19 cellular contexts compared by ENCODE assay signal in genomic region chr4:2304321-2304876, GRCh38.
"Had no signal": no experiment of that assay in that cellular context is flagged by ENCODE, and none has a peak within 500 bp of the region (broad histone marks: within the 10 kb centered on the region; RNA-seq: fewer than 3 reads in every experiment).

No MANE protein-coding gene starts in this region.

- H3K4me1 Mint-ChIP-seq: activated B cell treated with CpG ODN at 0.5 μM for 24 hours; activated CD4-positive, alpha-beta T cell treated with anti-CD3 and anti-CD28 coated beads for 36 hours; activated naive CD8-positive, alpha-beta T cell treated with anti-CD3 and anti-CD28 coated beads, Interleukin-2, amount 50 U/mL, for 24 hours; neural crest cell had no signal

- H3K27ac ChIP-seq: body of pancreas, cardiac muscle cell, hepatocyte, upper lobe of left lung had no signal

- ATAC-seq: activated CD4-positive, alpha-beta T cell treated with anti-CD3 and anti-CD28 coated beads for 36 hours; activated naive CD8-positive, alpha-beta T cell treated with anti-CD3 and anti-CD28 coated beads, Interleukin-2, amount 50 U/mL, for 24 hours; activated T-cell treated with anti-CD3 and anti-CD28 coated beads, Interleukin-2, amount 50 U/mL, for 72 hours; body of pancreas; naive thymus-derived CD4-positive, alpha-beta T cell had no signal

- H3K27ac Mint-ChIP-seq: activated B cell treated with CpG ODN at 0.5 μM for 24 hours; activated CD4-positive, alpha-beta T cell treated with anti-CD3 and anti-CD28 coated beads for 36 hours; activated naive CD8-positive, alpha-beta T cell treated with anti-CD3 and anti-CD28 coated beads, Interleukin-2, amount 50 U/mL, for 24 hours; activated T-cell treated with anti-CD3 and anti-CD28 coated beads, Interleukin-2, amount 50 U/mL, for 72 hours had no signal

- H3K4me3 Mint-ChIP-seq: activated B cell treated with CpG ODN at 0.5 μM for 24 hours; activated CD4-positive, alpha-beta T cell treated with anti-CD3 and anti-CD28 coated beads for 36 hours; activated naive CD8-positive, alpha-beta T cell treated with anti-CD3 and anti-CD28 coated beads, Interleukin-2, amount 50 U/mL, for 24 hours; activated T-cell treated with anti-CD3 and anti-CD28 coated beads, Interleukin-2, amount 50 U/mL, for 72 hours; naive thymus-derived CD4-positive, alpha-beta T cell; neural crest cell had no signal

- DNase-seq: activated B cell treated with CpG ODN at 0.5 μM for 24 hours; activated CD4-positive, alpha-beta T cell treated with anti-CD3 and anti-CD28 coated beads for 36 hours; activated CD4-positive, alpha-beta T cell treated with anti-CD3 and anti-CD28 coated beads, Interleukin-2, amount 50 U/mL, for 4 hours; activated gamma-delta T cell; activated naive CD4-positive, alpha-beta T cell treated with anti-CD3 and anti-CD28 coated beads, Interleukin-2, amount 50 U/mL, for 16 hours; activated naive CD8-positive, alpha-beta T cell treated with anti-CD3 and anti-CD28 coated beads, Interleukin-2, amount 50 U/mL, for 24 hours; activated T-cell treated with anti-CD3 and anti-CD28 coated beads, Interleukin-2, amount 50 U/mL, for 72 hours; body of pancreas; dermis blood vessel endothelial cell; effector CD8-positive, alpha-beta T cell; glutamatergic neuron; naive thymus-derived CD4-positive, alpha-beta T cell; stimulated activated CD4-positive, alpha-beta T cell treated with anti-CD3 and anti-CD28 coated beads, Interleukin-4, amount 100 ng/mL, for 24 hours; stimulated activated naive CD4-positive, alpha-beta T cell treated with Interleukin-2 at 50 U/mL for 16 hours; T-helper 1 cell had no signal

- H3K27me3 Mint-ChIP-seq: activated B cell treated with CpG ODN at 0.5 μM for 24 hours; activated CD4-positive, alpha-beta T cell treated with anti-CD3 and anti-CD28 coated beads for 36 hours; activated naive CD8-positive, alpha-beta T cell treated with anti-CD3 and anti-CD28 coated beads, Interleukin-2, amount 50 U/mL, for 24 hours; naive thymus-derived CD4-positive, alpha-beta T cell had no signal
